10 cellular contexts compared by ENCODE assay signal in genomic region chr20:57432480-57432873, GRCh38. TPM values are rescaled to one million over a fixed set of nuclear protein-coding genes. Genes with fewer than 3 reads are reported as not detected.
DNase-seq lines count a peak whose midpoint lies in the region; ATAC-seq, FAIRE-seq and TF ChIP-seq lines count a peak whose summit lies in the region.
"Had no signal": no experiment of that assay in that cellular context is flagged by ENCODE, and none has a peak within 500 bp of the region (broad histone marks: within the 10 kb centered on the region; RNA-seq: fewer than 3 reads in every experiment).

No MANE protein-coding gene starts in this region.

- intact Hi-C loops in activated CD4-positive, alpha-beta T cell treated with anti-CD3 and anti-CD28 coated beads for 36 hours (cut with DNase I, micrococcal nuclease): loop anchor here (2.0 kb wide), 2 partner anchors 34 to 42 kb away; partner anchors contain the start of gene RBM38 (in 1 of the 2)
- intact Hi-C loops in K562 (cut with micrococcal nuclease): no loop called here
- intact Hi-C loops in sigmoid colon (cut with DNase I): no loop called here

- H3K27me3 ChIP-seq in MM.1S (replicated peaks; ENCODE audit: insufficient read depth, low read length): no peaks in the 10 kb centered on the region
- H3K27me3 ChIP-seq in K562 (ENCODE audit: control insufficient read depth in 2 of 2, insufficient read depth in 2 of 2, low read length in 2 of 2): no peaks in the 10 kb centered on the region
- no peaks in the 10 kb centered on the region for H3K27me3 ChIP-seq in sigmoid colon

- no peak overlapping the region for H3K4me3 Mint-ChIP-seq in activated CD4-positive, alpha-beta T cell treated with anti-CD3 and anti-CD28 coated beads for 36 hours
- H3K4me3 Mint-ChIP-seq: nephron had no signal

- H3K4me1 Mint-ChIP-seq in activated CD4-positive, alpha-beta T cell treated with anti-CD3 and anti-CD28 coated beads for 36 hours: peaks cover 56% of the 10 kb centered on the region

- no peak for DNase-seq in activated CD4-positive, alpha-beta T cell treated with anti-CD3 and anti-CD28 coated beads for 36 hours
- DNase-seq in activated CD4-positive, alpha-beta T cell treated with anti-CD3 and anti-CD28 coated beads for 4 hours: no peak
- no peak for DNase-seq in MM.1S
- DNase-seq in K562 (ENCODE audit: extremely low read depth in 1 of 4, low spot score in 3 of 4): no peak
- DNase-seq in sigmoid colon: no peak
- DNase-seq in RCC 7860 (ENCODE audit: low spot score): no peak
- no peak for DNase-seq in SIG-M5 treated with dmso at 0.1 percent for 504 hours (lab: John Stamatoyannopoulos, UW; ENCODE audit: unreplicated experiment)
- DNase-seq: aorta had no signal

- TF ChIP-seq EP300 in K562 (IDR thresholded peaks at IDR 0.05; ENCODE audit: low read length) (no peak), sigmoid colon (IDR thresholded peaks at IDR 0.05) (no peak)

- H3K27ac Mint-ChIP-seq in activated CD4-positive, alpha-beta T cell treated with anti-CD3 and anti-CD28 coated beads for 36 hours: peak overlapping the region; percentile 83
- H3K27ac Mint-ChIP-seq: nephron had no signal

- H3K4me2 ChIP-seq in MM.1S (ENCODE audit: low read depth, low read length) (peak overlapping the region; percentile 81), K562 (ENCODE audit: insufficient read depth, low read length) (peak overlapping the region; percentile 30; the same call in 1 of the 2 replicates)

- no peak for TF ChIP-seq CTCF in MM.1S (IDR thresholded peaks at IDR 0.05; ENCODE audit: low read length)
- no peak for TF ChIP-seq CTCF in K562 (IDR thresholded peaks at IDR 0.05 in 2 of 3, conservative IDR thresholded peaks at IDR 0.05 in 1 of 3; ENCODE audit: insufficient read depth in 2 of 3, low read depth in 1 of 3, low read length in 3 of 3)
- TF ChIP-seq CTCF in sigmoid colon (IDR thresholded peaks at IDR 0.05): no peak

- H4K20me1 ChIP-seq in MM.1S (ENCODE audit: insufficient read depth, low read length) (no peaks in the 10 kb centered on the region), K562 (replicated peaks; ENCODE audit: control insufficient read depth, insufficient read depth, low read length) (no peaks in the 10 kb centered on the region)

- no peak for ATAC-seq in activated CD4-positive, alpha-beta T cell treated with anti-CD3 and anti-CD28 coated beads for 36 hours
- ATAC-seq in K562 (no peak), GM21390 (IDR thresholded peaks at IDR 0.05; ENCODE audit: unreplicated experiment) (no peak)

- no peaks in the 10 kb centered on the region for H3K27me3 Mint-ChIP-seq in activated CD4-positive, alpha-beta T cell treated with anti-CD3 and anti-CD28 coated beads for 36 hours

- H3K9me3 ChIP-seq in MM.1S (replicated peaks; ENCODE audit: insufficient read depth, low read length): no peaks in the 10 kb centered on the region
- no peaks in the 10 kb centered on the region for H3K9me3 ChIP-seq in K562 (replicated peaks; ENCODE audit: control insufficient read depth, insufficient read depth, low read depth, low read length)
- H3K9me3 ChIP-seq in sigmoid colon: no peaks in the 10 kb centered on the region

- in situ Hi-C loops in K562 (cut with MboI): no loop called here

- peak overlapping the region; percentile 81 for H3K27ac ChIP-seq in MM.1S (ENCODE audit: low read length)
- H3K27ac ChIP-seq in K562 (ENCODE audit: extremely low read depth, low read depth, low read length): peak overlapping the region; percentile 73
- H3K27ac ChIP-seq in sigmoid colon: peak overlapping the region; percentile 36 to 99 (median 74)

- no peak for TF ChIP-seq RAD21 in K562 (CRISPR knock-in tag; conservative IDR thresholded peaks at IDR 0.05 in 1 of 2, IDR thresholded peaks at IDR 0.05 in 1 of 2)

- FAIRE-seq in K562 (lab: Jason Lieb, UNC): no peak
- FAIRE-seq in RCC 7860 (lab: Jason Lieb, UNC): no peak

- H3K4me1 ChIP-seq in MM.1S (ENCODE audit: low read length) (peaks cover 33% of the 10 kb centered on the region), K562 (replicated peaks in 1 of 2; ENCODE audit: control insufficient read depth in 2 of 2, insufficient read depth in 2 of 2, low read length in 2 of 2) (peaks cover 41 to 44% of the 10 kb centered on the region in 2 experiments), sigmoid colon (peaks cover 0 to 41% (median 35%) of the 10 kb centered on the region in 4 donors)

- H2AFZ ChIP-seq in MM.1S (ENCODE audit: low read length) (peak overlapping the region; percentile 62), K562 (ENCODE audit: low read depth, low read length) (peak overlapping the region; percentile 87)

- no peaks in the 10 kb centered on the region for H3K9me1 ChIP-seq in K562 (ENCODE audit: control insufficient read depth, insufficient read depth, low read length)

- no peaks in the 10 kb centered on the region for H3K79me2 ChIP-seq in MM.1S (ENCODE audit: low read length)
- H3K79me2 ChIP-seq in K562 (ENCODE audit: control insufficient read depth, insufficient read depth, low read length): no peaks in the 10 kb centered on the region

- 0 out of 2 replicates have a peak, but pooled peaks cover 4% of the 10 kb centered on the region for H3F3A ChIP-seq in MM.1S (ENCODE audit: insufficient read depth, low read length)

- no TSS peak for BruUV-seq in K562 (replicated peaks; lab: Mats Ljungman, UMichigan)

- TF ChIP-seq POLR2A in K562 (conservative IDR thresholded peaks at IDR 0.05): no peak
- TF ChIP-seq POLR2A in sigmoid colon (IDR thresholded peaks at IDR 0.05): no peak

- 68% methylated on average over 7 of the region's 7 CpGs for WGBS in K562 (ENCODE audit: insufficient coverage, low coverage, missing lambda C conversion rate)
- 78 to 88% methylated on average over 7 of the region's 7 CpGs for WGBS in sigmoid colon, 2 donors

- H3K9me3 Mint-ChIP-seq in activated CD4-positive, alpha-beta T cell treated with anti-CD3 and anti-CD28 coated beads for 36 hours (ENCODE audit: low read depth): no peaks in the 10 kb centered on the region

- POLR2A ChIA-PET in activated CD4-positive, alpha-beta T cell treated with anti-CD3 and anti-CD28 coated beads for 36 hours (lab: Charles Lee): interaction anchor here (1.7 kb wide), 1 partner anchor 34 kb away, joined by 5 read pairs; no protein-coding TSS in a partner anchor
- POLR2A ChIA-PET in K562 (lab: Yijun Ruan, JAX): interaction anchor here (0.8 to 1.0 kb wide), 2 partner anchors 12 to 14 kb away, joined by 3 to 4 read pairs; no protein-coding TSS in a partner anchor

- CTCF ChIA-PET in activated CD4-positive, alpha-beta T cell treated with anti-CD3 and anti-CD28 coated beads for 36 hours (lab: Charles Lee): interaction anchor here (0.6 to 1.7 kb wide), 3 partner anchors 34 to 277 kb away, joined by 3 to 4 read pairs (median 3); partner anchors contain the start of gene PMEPA1
- CTCF ChIA-PET in K562 (lab: Yijun Ruan, JAX; ENCODE audit: low intra/inter-chr PET ratio): no interaction called here

- H3K4me3 ChIP-seq in MM.1S (ENCODE audit: low read length) (0 out of 2 replicates have a peak overlapping the region, but pooled peaks have one; percentile 13), K562 (no peak overlapping the region), sigmoid colon (no peak overlapping the region)

- H3K36me3 Mint-ChIP-seq in activated CD4-positive, alpha-beta T cell treated with anti-CD3 and anti-CD28 coated beads for 36 hours (ENCODE audit: low read depth): no peaks in the 10 kb centered on the region

- H3K9me2 ChIP-seq in MM.1S (replicated peaks; ENCODE audit: insufficient read depth, low read length): no peaks in the 10 kb centered on the region

- H3K9ac ChIP-seq in MM.1S (ENCODE audit: low read length) (peak overlapping the region; percentile 30; the same call in 1 of the 2 replicates), K562 (ENCODE audit: insufficient read depth in 1 of 2, low read depth in 2 of 2, low read length in 2 of 2) (peak overlapping the region; percentile 7 to 84; a peak in 2 of 4 replicates)

- H3K36me3 ChIP-seq in MM.1S (replicated peaks; ENCODE audit: insufficient read depth, low read length) (no peaks in the 10 kb centered on the region), K562 (ENCODE audit: control insufficient read depth, insufficient read depth, low read length) (no peaks in the 10 kb centered on the region), sigmoid colon (no peaks in the 10 kb centered on the region)

TF ChIP-seq in K562, 482 proteins besides CTCF, POLR2A, EP300 and RAD21 (continues in another document):
- TF ChIP-seq BCOR (IDR thresholded peaks at IDR 0.05) (peak; percentile 99), PTRF (tag; IDR thresholded peaks at IDR 0.05) (no peak), ZNF586 (CRISPR knock-in tag; conservative IDR thresholded peaks at IDR 0.05) (no peak), SMARCA5 (IDR thresholded peaks at IDR 0.05) (peak; percentile 98), TCF3 (CRISPR knock-in tag; IDR thresholded peaks at IDR 0.05) (no peak), RBM25 (IDR thresholded peaks at IDR 0.05; ENCODE audit: low read depth, low read length, severe bottlenecking) (peak; percentile 98), CBX1 (IDR thresholded peaks at IDR 0.05; ENCODE audit: low read depth) (peak; percentile 59; the same call in 1 of the 2 replicates)

RNA-seq across cellular contexts. Expression of gene RBM38, which starts 41.3 kb away (rescaled TPM):
- 100 to 1,000 TPM in 1 of 2 experiments, 10 to 100 TPM in 1; 96.5 to 101 TPM for total RNA-seq in activated CD4-positive, alpha-beta T cell treated with anti-CD3 and anti-CD28 coated beads for 36 hours
- 13.6 and 33.0 TPM in 2 replicates for total RNA-seq in K562 (2011; cell fraction: chromatin; rRNA removed; ENCODE audit: low replicate concordance)
- total RNA-seq in K562 (2011; cell fraction: nucleolus; rRNA removed): 29.3 and 29.4 TPM in 2 replicates
- 21.9 and 24.7 TPM in 2 replicates for total RNA-seq in K562 (2011; cell fraction: nucleoplasm; rRNA removed)
- total RNA-seq in K562 (2014; rRNA removed): 63.6 and 74.0 TPM in 2 replicates
- 10.9 and 12.3 TPM in 2 replicates for total RNA-seq in K562 (2014; rRNA removed; fragmentation: Illumina TruSeq; extraction: Trizol)
- 33.9 and 36.1 TPM in 2 replicates for total RNA-seq in K562 (2015; rRNA removed; fragmentation: Illumina TruSeq; extraction: Trizol)
- 82.4 and 83.4 TPM in 2 replicates for total RNA-seq in K562 (2021)
- polyA plus RNA-seq in K562 (2011; rRNA removed): 31.9 and 33.2 TPM in 2 replicates
- 44.2 and 145 TPM in 2 replicates for polyA plus RNA-seq in K562 (2011; cell fraction: cytosol; rRNA removed)
- 29.1 and 66.0 TPM in 2 replicates for polyA plus RNA-seq in K562 (2011; cell fraction: nucleus; rRNA removed)
- 54.8 and 56.8 TPM in 2 replicates for polyA plus RNA-seq in K562 (2012)
- 22.5 and 55.0 TPM in 2 replicates for polyA plus RNA-seq in K562 (2014; fragmentation: Illumina TruSeq; extraction: Trizol)
- polyA plus RNA-seq in K562 (2014; fragmentation: Nextera tagmentation; extraction: Ambion mirVana): under 1 TPM; 0.28 to 0.39 TPM
- 79.6 and 84.1 TPM in 2 replicates for polyA plus RNA-seq in K562 (2014; rRNA removed)
- 7.0 and 14.2 TPM in 2 replicates for polyA minus RNA-seq in K562 (2011; rRNA and poly(A)+ RNA removed)
- 35.7 and 38.9 TPM in 2 replicates for polyA minus RNA-seq in K562 (2011; cell fraction: cytosol; rRNA and poly(A)+ RNA removed)
- polyA minus RNA-seq in K562 (2011; cell fraction: nucleus; rRNA and poly(A)+ RNA removed): 8.0 and 10.9 TPM in 2 replicates
- 10 to 100 TPM; 48.5 to 94.2 (median 78.8) TPM for total RNA-seq in sigmoid colon
- polyA plus RNA-seq in sigmoid colon: 10 to 100 TPM; 31.4 to 59.9 (median 34.8) TPM

Comparison
In these comparisons a context has a peak if more than half of its experiments do, and no peak if none do; other contexts are left out.
1. intact Hi-C loops: an anchor here in activated CD4-positive, alpha-beta T cell treated with anti-CD3 and anti-CD28 coated beads for 36 hours (2.0 kb wide); none called in K562 and sigmoid colon.